Comparison of ENCODE assay signal across 11 cellular contexts in genomic region chr9:15249042-15249818, GRCh38. TPM values are rescaled to one million over a fixed set of nuclear protein-coding genes. Genes with fewer than 3 reads are reported as not detected.
DNase-seq lines count a peak whose midpoint lies in the region; ATAC-seq, FAIRE-seq and TF ChIP-seq lines count a peak whose summit lies in the region.
"Had no signal": no experiment of that assay in that cellular context is flagged by ENCODE, and none has a peak within 500 bp of the region (broad histone marks: within the 10 kb centered on the region; RNA-seq: fewer than 3 reads in every experiment).

No MANE protein-coding gene starts in this region.

- no peak for TF ChIP-seq POLR2A in vagina (IDR thresholded peaks at IDR 0.05)
- no peak for TF ChIP-seq POLR2A in GM12892 (IDR thresholded peaks at IDR 0.05; ENCODE audit: low read depth, low read length)

- no peak overlapping the region for H3K27ac ChIP-seq in cardiac muscle cell
- H3K27ac ChIP-seq in brain microvascular endothelial cell = peak overlapping the region; percentile 44
- H3K27ac ChIP-seq in vagina = peak overlapping the region; percentile 33
- H3K27ac ChIP-seq: testis had no signal

- FAIRE-seq in GM12892 (lab: Jason Lieb, UNC) = no peak

- intact Hi-C loops in Right ventricle myocardium superior (cut with DNase I) = no loop called here
- intact Hi-C loops in vagina (cut with DNase I) = no loop called here

- no peak overlapping the region for H3K4me3 ChIP-seq in cardiac muscle cell
- H3K4me3 ChIP-seq in brain microvascular endothelial cell (ENCODE audit: low read depth, low read length) = no peak overlapping the region
- no peak overlapping the region for H3K4me3 ChIP-seq in vagina
- H3K4me3 ChIP-seq: testis had no signal

- ATAC-seq in Right ventricle myocardium superior (ENCODE audit: poor library complexity) = no peak
- ATAC-seq in GM18519 (IDR thresholded peaks at IDR 0.05; ENCODE audit: low FRiP score, unreplicated experiment) = no peak

- DNase-seq in cardiac muscle cell (ENCODE audit: low read depth in 1 of 2, low spot score in 1 of 2) = peak; percentile 2 to 74
- no peak for DNase-seq in Right ventricle myocardium superior
- DNase-seq in brain microvascular endothelial cell = peak; percentile 80
- DNase-seq in iPS-NIHi7 (ENCODE audit: extremely low spot score) = peak; percentile 34
- DNase-seq in vagina (ENCODE audit: extremely low spot score in 2 of 2) = no peak
- DNase-seq in GM12892 (ENCODE audit: insufficient read length) = no peak
- no peak for DNase-seq in NCI-H1930 (lab: John Stamatoyannopoulos, UW)
- DNase-seq: 8988T; activated T-cell treated with anti-CD3 and anti-CD28 coated beads, Interleukin-2, amount 50 U/mL, for 1 hour; testis had no signal

- H3K36me3 ChIP-seq in cardiac muscle cell (no peaks in the 10 kb centered on the region), brain microvascular endothelial cell (replicated peaks) (no peaks in the 10 kb centered on the region), vagina (no peaks in the 10 kb centered on the region)

- TF ChIP-seq CTCF in cardiac muscle cell (IDR thresholded peaks at IDR 0.05; ENCODE audit: low read depth, low read length) = no peak
- no peak for TF ChIP-seq CTCF in brain microvascular endothelial cell (IDR thresholded peaks at IDR 0.05; ENCODE audit: low read depth, low read length, missing control alignments)
- TF ChIP-seq CTCF in vagina (IDR thresholded peaks at IDR 0.05) = no peak

- peaks cover 17% of the 10 kb centered on the region for H3K4me1 ChIP-seq in cardiac muscle cell (ENCODE audit: low read depth)
- H3K4me1 ChIP-seq in vagina = peaks cover 31% of the 10 kb centered on the region
- H3K4me1 ChIP-seq: testis had no signal

- H3K27me3 ChIP-seq in cardiac muscle cell = no peaks in the 10 kb centered on the region
- H3K27me3 ChIP-seq in brain microvascular endothelial cell (replicated peaks) = no peaks in the 10 kb centered on the region
- no peaks in the 10 kb centered on the region for H3K27me3 ChIP-seq in vagina
- H3K27me3 ChIP-seq: testis had no signal

- H3K9me3 ChIP-seq in cardiac muscle cell (ENCODE audit: low read depth) (no peaks in the 10 kb centered on the region), vagina (no peaks in the 10 kb centered on the region)
- H3K9me3 ChIP-seq: testis had no signal

- in situ Hi-C loops in brain microvascular endothelial cell (cut with HindIII; ENCODE audit: low pct_ligation_motif_present, low sequenced_read_pairs) = no loop called here

RNA-seq across cellular contexts. Expression of gene TTC39B, which starts 57.8 kb away (rescaled TPM):
- total RNA-seq in cardiac muscle cell (1.3 and 4.1 TPM in 2 replicates), Right ventricle myocardium superior (1.3 TPM), vagina (13.3 TPM)
- 0.94 and 1.3 TPM in 2 replicates for polyA plus RNA-seq in cardiac muscle cell
- 1.6 TPM for polyA plus RNA-seq in GM12892 (2012; ENCODE audit: missing spikeins)

Comparison
In these comparisons a context has a peak if more than half of its experiments do, and no peak if none do; other contexts are left out.
1. DNase-seq: peak in cardiac muscle cell (2 of 2), brain microvascular endothelial cell (single experiment) and iPS-NIHi7 (single experiment); none in Right ventricle myocardium superior (single experiment), vagina (0 of 2), GM12892 (single experiment) and NCI-H1930 (0 of 2).